Comparison of ENCODE assay signal across 11 cellular contexts in the genomic region with DNA sequence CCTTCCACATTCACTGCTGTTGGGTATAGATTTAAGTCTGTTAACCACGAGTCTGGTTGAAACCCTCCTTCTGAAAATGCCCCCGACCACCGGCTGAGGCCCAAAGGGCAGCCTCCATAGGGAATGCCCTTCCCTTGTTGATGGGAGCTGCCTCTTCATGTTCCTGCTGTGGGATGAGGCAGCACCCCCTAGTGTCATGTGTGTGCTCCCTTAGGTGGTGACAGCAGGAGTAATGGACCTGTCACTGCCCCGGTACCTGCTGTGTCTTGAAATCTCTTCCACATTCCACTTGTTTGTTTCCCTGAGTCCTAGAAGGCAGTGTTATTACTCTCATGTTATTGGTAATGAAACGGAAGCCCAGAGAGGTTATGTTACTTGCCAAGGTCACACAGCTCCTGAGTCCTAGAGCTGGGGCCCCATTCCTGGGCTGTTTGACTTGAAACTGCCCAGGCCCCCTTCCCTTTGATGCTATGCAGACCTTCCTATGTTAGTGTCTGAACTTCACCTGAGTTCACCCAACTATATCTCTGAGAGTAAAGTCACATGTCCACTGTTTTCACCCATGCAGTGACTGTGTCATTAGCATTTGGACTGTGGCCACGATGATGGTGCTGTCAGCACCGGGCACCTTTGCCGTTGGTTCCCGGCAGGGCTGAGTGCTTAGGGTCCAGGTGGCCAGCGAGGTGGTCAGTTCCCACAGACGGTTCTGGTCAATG.
A peak's percentile ranks its signal among the peaks of the same experiment; 100 is the strongest.
DNase-seq lines count a peak whose midpoint lies in the region; ATAC-seq, FAIRE-seq and TF ChIP-seq lines count a peak whose summit lies in the region.
"Had no signal": no experiment of that assay in that cellular context is flagged by ENCODE, and none has a peak within 500 bp of the region (broad histone marks: within the 10 kb centered on the region; RNA-seq: fewer than 3 reads in every experiment).

No MANE protein-coding gene starts in this region.

- BruUV-seq in GM12878 (replicated peaks; lab: Mats Ljungman, UMichigan) (no TSS peak), HepG2 (replicated peaks; lab: Mats Ljungman, UMichigan) (no TSS peak)

- TF ChIP-seq EP300 in GM12878 (IDR thresholded peaks at IDR 0.05; ENCODE audit: borderline replicate concordance in 1 of 2, control insufficient read depth in 1 of 2, low read depth in 2 of 2, low read length in 2 of 2) = no peak
- TF ChIP-seq EP300 in HepG2 (IDR thresholded peaks at IDR 0.05; ENCODE audit: low read depth in 2 of 2, low read length in 2 of 2) = no peak
- no peak for TF ChIP-seq EP300 in HepG2 (CRISPR knock-in tag; IDR thresholded peaks at IDR 0.05; ENCODE audit: borderline replicate concordance)

- H3K9me3 ChIP-seq in CD4-positive, CD25-positive, alpha-beta regulatory T cell (ENCODE audit: control insufficient read depth in 2 of 2, low read length in 2 of 2) = no peaks in the 10 kb centered on the region
- H3K9me3 ChIP-seq in GM12878 (replicated peaks; ENCODE audit: control insufficient read depth, insufficient read depth, low read length) (no peaks in the 10 kb centered on the region), HepG2 (ENCODE audit: low read length) (no peaks in the 10 kb centered on the region), adrenal gland (replicated peaks in 1 of 3) (no peaks in the 10 kb centered on the region)

- TF ChIP-seq RAD21 in GM12878 (IDR thresholded peaks at IDR 0.05; ENCODE audit: insufficient read depth, low read depth, low read length) = 0 out of 2 replicates have a peak, but pooled peaks have one; percentile 13
- TF ChIP-seq RAD21 in HepG2 (CRISPR knock-in tag; IDR thresholded peaks at IDR 0.05) = no peak

- no peak for DNase-seq in CD4-positive, CD25-positive, alpha-beta regulatory T cell
- DNase-seq in H7 (peak; percentile 47), GM12878 (ENCODE audit: low read depth, low spot score) (no peak), HepG2 (ENCODE audit: low spot score) (peak; percentile 38), adrenal gland (no peak), RCC 7860 (ENCODE audit: low spot score) (no peak)
- DNase-seq: activated B cell treated with CpG ODN at 0.5 μM for 24 hours, GF-D8 had no signal

- no peaks in the 10 kb centered on the region for H4K20me1 ChIP-seq in GM12878 (ENCODE audit: control insufficient read depth, insufficient read depth)
- no peaks in the 10 kb centered on the region for H4K20me1 ChIP-seq in HepG2 (ENCODE audit: insufficient read depth, low read length)

- TF ChIP-seq CTCF in GM12878 (IDR thresholded peaks at IDR 0.05 in 2 of 3, conservative IDR thresholded peaks at IDR 0.05 in 1 of 3; ENCODE audit: control insufficient read depth in 2 of 3, extremely low read depth in 1 of 3, insufficient read depth in 1 of 3, low read depth in 3 of 3, low read length in 3 of 3) = peak in 2 of 3 experiments; percentile 15 to 21; a peak in 3 of 6 replicates
- TF ChIP-seq CTCF in HepG2 (CRISPR knock-in tag; IDR thresholded peaks at IDR 0.05) = peak; percentile 61
- no peak for TF ChIP-seq CTCF in adrenal gland (IDR thresholded peaks at IDR 0.05)

- 96% methylated on average over 11 of the region's 11 CpGs for WGBS in GM12878 (ENCODE audit: insufficient coverage, insufficient replicate concordance, low lambda C conversion rate, missing lambda C conversion rate)
- WGBS in HepG2 (ENCODE audit: low lambda C conversion rate) = 92% methylated on average over 7 of the region's 11 CpGs
- WGBS in adrenal gland, 4 donors = 72 to 82% (median 81%) methylated on average over 8 to 11 of the region's 11 CpGs

- H3K79me2 ChIP-seq in GM12878 (ENCODE audit: control insufficient read depth, insufficient read depth, low read length) (no peaks in the 10 kb centered on the region), HepG2 (ENCODE audit: insufficient read depth, low read length) (no peaks in the 10 kb centered on the region)

- peaks cover 26% of the 10 kb centered on the region for H3K36me3 Mint-ChIP-seq in CD4-positive, CD25-positive, alpha-beta regulatory T cell

- peaks cover 10% of the 10 kb centered on the region for H3K36me3 ChIP-seq in CD4-positive, CD25-positive, alpha-beta regulatory T cell (ENCODE audit: control insufficient read depth, insufficient read depth, low read length)
- H3K36me3 ChIP-seq in H7 (replicated peaks; ENCODE audit: control insufficient read depth, insufficient read depth, low read length) (no peaks in the 10 kb centered on the region), GM12878 (ENCODE audit: control insufficient read depth in 2 of 2, insufficient read depth in 2 of 2, low read length in 1 of 2) (peaks cover 14 to 15% of the 10 kb centered on the region in 2 experiments), HepG2 (replicated peaks in 1 of 2; ENCODE audit: control insufficient read depth in 1 of 2, insufficient read depth in 2 of 2, low read length in 2 of 2) (peaks cover 5 to 19% of the 10 kb centered on the region in 2 experiments; a peak in 4 of 5 replicates), adrenal gland (replicated peaks in 1 of 2) (no peaks in the 10 kb centered on the region)

- POLR2A ChIA-PET in GM12878 (lab: Charles Lee) = no interaction called here
- POLR2A ChIA-PET in HepG2 (lab: Yijun Ruan, JAX) = no interaction called here

- intact Hi-C loops in GM12878 (cut with micrococcal nuclease; ENCODE audit: unreplicated experiment) = no loop called here
- intact Hi-C loops in HepG2 (cut with micrococcal nuclease; ENCODE audit: unreplicated experiment) = no loop called here
- intact Hi-C loops in adrenal gland (cut with DNase I) = no loop called here

- no peak overlapping the region for H3K4me3 Mint-ChIP-seq in CD4-positive, CD25-positive, alpha-beta regulatory T cell
- H3K4me3 Mint-ChIP-seq: activated B cell treated with CpG ODN at 0.5 μM for 24 hours; activated naive CD8-positive, alpha-beta T cell had no signal

- FAIRE-seq in GM12878 (lab: Jason Lieb, UNC) (no peak), HepG2 (lab: Jason Lieb, UNC) (peak; percentile 42), RCC 7860 (lab: Jason Lieb, UNC) (no peak)

- SMC1A ChIA-PET in GM12878 (lab: Charles Lee; ENCODE audit: uncharacterized antibody, unreplicated experiment) = no interaction called here

- H2AFZ ChIP-seq in GM12878 (ENCODE audit: control insufficient read depth, low read depth, low read length) (no peak overlapping the region), HepG2 (ENCODE audit: low read length) (no peak overlapping the region)

- CTCF ChIA-PET in GM12878 (lab: Yijun Ruan, JAX) (no interaction called here), HepG2 (lab: Yijun Ruan, JAX; ENCODE audit: low intra/inter-chr PET ratio, low total read pairs) (no interaction called here)

- H3K4me1 ChIP-seq in CD4-positive, CD25-positive, alpha-beta regulatory T cell (ENCODE audit: control insufficient read depth, insufficient read depth, low read length, poor library complexity, severe bottlenecking) = peaks cover 16% of the 10 kb centered on the region
- peaks cover 9% of the 10 kb centered on the region for H3K4me1 ChIP-seq in GM12878 (ENCODE audit: control insufficient read depth, insufficient read depth, low read length)
- no peaks in the 10 kb centered on the region for H3K4me1 ChIP-seq in HepG2 (ENCODE audit: insufficient read depth, low read length)
- H3K4me1 ChIP-seq in adrenal gland (replicated peaks in 1 of 2) = peaks cover 16 to 17% of the 10 kb centered on the region in 2 donors

- RAD21 ChIA-PET in GM12878 (lab: Charles Lee; ENCODE audit: unreplicated experiment) = no interaction called here

- H3K9me3 Mint-ChIP-seq in CD4-positive, CD25-positive, alpha-beta regulatory T cell = no peaks in the 10 kb centered on the region
- H3K9me3 Mint-ChIP-seq: activated B cell treated with CpG ODN at 0.5 μM for 24 hours had no signal

- H3K27me3 ChIP-seq in CD4-positive, CD25-positive, alpha-beta regulatory T cell (ENCODE audit: control insufficient read depth, insufficient read depth, low read length) = no peaks in the 10 kb centered on the region
- no peaks in the 10 kb centered on the region for H3K27me3 ChIP-seq in H7 (ENCODE audit: control insufficient read depth, insufficient read depth, low read length)
- H3K27me3 ChIP-seq in GM12878 (replicated peaks in 1 of 2; ENCODE audit: control insufficient read depth in 2 of 2, insufficient read depth in 2 of 2, low read length in 1 of 2) = no peaks in the 10 kb centered on the region
- H3K27me3 ChIP-seq in HepG2 (ENCODE audit: control insufficient read depth in 1 of 2, insufficient read depth in 2 of 2, low read length in 2 of 2) = no peaks in the 10 kb centered on the region
- H3K27me3 ChIP-seq in adrenal gland = no peaks in the 10 kb centered on the region

- no peak overlapping the region for H3K27ac ChIP-seq in CD4-positive, CD25-positive, alpha-beta regulatory T cell (ENCODE audit: insufficient read depth, low read length, poor library complexity, severe bottlenecking)
- H3K27ac ChIP-seq in GM12878 (ENCODE audit: control insufficient read depth, insufficient read depth) = no peak overlapping the region
- no peak overlapping the region for H3K27ac ChIP-seq in HepG2 (ENCODE audit: extremely low read length, insufficient read depth, low read length)
- no peak overlapping the region for H3K27ac ChIP-seq in adrenal gland

- H3K4me3 ChIP-seq in CD4-positive, CD25-positive, alpha-beta regulatory T cell (ENCODE audit: low read depth, low read length) = no peak overlapping the region
- H3K4me3 ChIP-seq in H7 (ENCODE audit: insufficient read depth, low read depth, low read length) (no peak overlapping the region), GM12878 (no peak overlapping the region), HepG2 (replicated peaks in 1 of 3; ENCODE audit: insufficient read depth in 1 of 3, low read depth in 2 of 3, low read length in 3 of 3) (no peak overlapping the region), adrenal gland (no peak overlapping the region)

- no peaks in the 10 kb centered on the region for H3K27me3 Mint-ChIP-seq in CD4-positive, CD25-positive, alpha-beta regulatory T cell
- H3K27me3 Mint-ChIP-seq: activated B cell treated with CpG ODN at 0.5 μM for 24 hours; activated naive CD8-positive, alpha-beta T cell had no signal

- TF ChIP-seq POLR2A in GM12878 (IDR thresholded peaks at IDR 0.05; ENCODE audit: low read depth, low read length) (no peak), HepG2 (IDR thresholded peaks at IDR 0.05; ENCODE audit: insufficient read depth in 1 of 2, low read depth in 2 of 2, low read length in 2 of 2) (no peak), adrenal gland (IDR thresholded peaks at IDR 0.05) (no peak)

- no peak for ATAC-seq in CD4-positive, CD25-positive, alpha-beta regulatory T cell (ENCODE audit: low read depth in 2 of 2)
- ATAC-seq in GM12878 (no peak), HepG2 (peak; percentile 88), GM19328 (IDR thresholded peaks at IDR 0.05; ENCODE audit: unreplicated experiment) (no peak), GM21723 (IDR thresholded peaks at IDR 0.05; ENCODE audit: unreplicated experiment) (no peak)

- in situ Hi-C loops in GM12878 (cut with MboI) = no loop called here
- in situ Hi-C loops in HepG2 (cut with HindIII; ENCODE audit: extremely low pct_ligation_motif_present, low pct_unique_long_range_greater_than_20kb) = no loop called here

- H3K4me2 ChIP-seq in GM12878 (ENCODE audit: control insufficient read depth, insufficient read depth) = no peak overlapping the region
- no peak overlapping the region for H3K4me2 ChIP-seq in HepG2 (ENCODE audit: low read depth, low read length)

- peak overlapping the region in 2 of 3 donors; percentile 49 to 64 for H3K27ac Mint-ChIP-seq in CD4-positive, CD25-positive, alpha-beta regulatory T cell
- H3K27ac Mint-ChIP-seq: activated B cell treated with CpG ODN at 0.5 μM for 24 hours; activated naive CD8-positive, alpha-beta T cell had no signal

- peaks cover 8 to 35% (median 25%) of the 10 kb centered on the region in 4 donors for H3K4me1 Mint-ChIP-seq in CD4-positive, CD25-positive, alpha-beta regulatory T cell

- H3K9ac ChIP-seq in GM12878 (ENCODE audit: control insufficient read depth, insufficient read depth, low read length) (no peak overlapping the region), HepG2 (ENCODE audit: insufficient read depth, low read depth, low read length) (no peak overlapping the region)

Comparison
In these comparisons a context has a peak if more than half of its experiments do, and no peak if none do; other contexts are left out.
1. DNase-seq: peak in H7 (single experiment) and HepG2 (single experiment); none in CD4-positive, CD25-positive, alpha-beta regulatory T cell (0 of 3), GM12878 (single experiment), adrenal gland (0 of 7) and RCC 7860 (single experiment).
2. CTCF ChIP-seq: peak in GM12878 (2 of 3) and HepG2 (single experiment); none in adrenal gland (0 of 6).